16 cellular contexts compared by ENCODE assay signal in the genomic region with DNA sequence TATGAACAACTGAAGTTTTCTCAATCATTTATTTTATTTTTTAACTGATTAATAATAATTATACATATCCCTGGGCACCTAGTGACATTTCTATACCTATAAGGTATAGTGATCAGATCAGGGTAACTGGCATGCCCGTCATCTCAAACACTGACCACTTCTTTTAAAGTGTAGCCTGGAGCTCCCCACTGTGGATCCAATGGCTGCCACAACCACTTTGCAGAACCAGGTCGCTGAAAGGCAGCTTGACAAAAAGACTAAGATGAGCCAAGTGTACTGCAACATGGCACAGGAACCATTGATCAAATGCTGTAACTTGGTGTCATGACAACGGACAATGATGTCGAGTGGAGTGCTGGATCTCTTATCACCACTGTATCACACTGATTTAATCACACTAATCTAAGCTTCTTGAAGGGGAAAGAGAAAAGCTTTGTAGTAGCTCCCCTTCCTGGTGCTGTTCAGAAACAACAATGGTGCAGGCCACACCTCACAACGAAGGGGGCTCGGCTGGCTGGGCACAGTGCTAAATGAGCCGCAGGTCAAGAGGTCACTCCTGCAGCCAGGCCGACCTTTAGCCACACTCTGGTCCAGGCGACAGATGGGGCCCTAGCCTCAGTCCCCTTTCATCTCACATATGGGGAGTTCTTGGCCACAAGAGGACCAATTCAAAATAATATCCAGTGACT. TPM values are rescaled to one million over a fixed set of nuclear protein-coding genes. Genes with fewer than 3 reads are reported as not detected.
DNase-seq lines count a peak whose midpoint lies in the region; ATAC-seq, FAIRE-seq and TF ChIP-seq lines count a peak whose summit lies in the region.
"Had no signal": no experiment of that assay in that cellular context is flagged by ENCODE, and none has a peak within 500 bp of the region (broad histone marks: within the 10 kb centered on the region; RNA-seq: fewer than 3 reads in every experiment).

No MANE protein-coding gene starts in this region.

- WGBS in HepG2 (ENCODE audit: low lambda C conversion rate): 21% methylated on average over 8 of the region's 9 CpGs
- 51% methylated on average over 5 of the region's 9 CpGs for WGBS in right lobe of liver (ENCODE audit: insufficient coverage, low coverage, low lambda C conversion rate, missing lambda C conversion rate)

- H3K9me3 ChIP-seq in HepG2 (ENCODE audit: low read length): no peaks in the 10 kb centered on the region
- H3K9me3 ChIP-seq in right lobe of liver: no peaks in the 10 kb centered on the region
- H3K9me3 ChIP-seq: mucosa of descending colon, thoracic aorta had no signal

- CTCF ChIA-PET in HepG2 (lab: Yijun Ruan, JAX; ENCODE audit: low intra/inter-chr PET ratio, low total read pairs): interaction anchor here (0.8 kb wide), 1 partner anchor 57 kb away, joined by 3 read pairs; no protein-coding TSS in a partner anchor

- H3K4me2 ChIP-seq in HepG2 (ENCODE audit: low read depth, low read length): peak overlapping the region; percentile 64

- TF ChIP-seq RAD21 in HepG2 (CRISPR knock-in tag; IDR thresholded peaks at IDR 0.05): no peak

- H2AFZ ChIP-seq in HepG2 (ENCODE audit: low read length): no peak overlapping the region

- H3K79me2 ChIP-seq in HepG2 (ENCODE audit: insufficient read depth, low read length): peaks cover 19% of the 10 kb centered on the region

- DNase-seq in HepG2 (ENCODE audit: low spot score): peak; percentile 77
- no peak for DNase-seq in right lobe of liver
- DNase-seq in SHP77 treated with DMSO at 0.1 percent for 48 hours (lab: John Stamatoyannopoulos, UW): peak; percentile 18
- DNase-seq in left cardiac atrium: no peak
- DNase-seq in posterior cingulate gyrus: no peak
- DNase-seq in GM19240 (ENCODE audit: insufficient read length, low spot score): no peak
- no peak for DNase-seq in activated T-cell treated with anti-CD3 and anti-CD28 coated beads for 4 hours
- DNase-seq: activated gamma-delta T cell treated with Interleukin-2 at 50 U/mL for 16 hours, mucosa of descending colon had no signal

- in situ Hi-C loops in HepG2 (cut with HindIII; ENCODE audit: extremely low pct_ligation_motif_present, low pct_unique_long_range_greater_than_20kb): loop anchor here (5.0 kb wide), 1 partner anchor 56 kb away; no protein-coding TSS in a partner anchor

- H3K4me3 ChIP-seq in HepG2 (replicated peaks in 1 of 3; ENCODE audit: insufficient read depth in 1 of 3, low read depth in 2 of 3, low read length in 3 of 3) (peak overlapping the region in 1 of 3 experiments; percentile 14; a peak in 2 of 6 replicates), right lobe of liver (no peak overlapping the region)
- H3K4me3 ChIP-seq: mucosa of descending colon, thoracic aorta had no signal

- H3K36me3 ChIP-seq in HepG2 (replicated peaks in 1 of 2; ENCODE audit: control insufficient read depth in 1 of 2, insufficient read depth in 2 of 2, low read length in 2 of 2): no peaks in the 10 kb centered on the region
- no peaks in the 10 kb centered on the region for H3K36me3 ChIP-seq in right lobe of liver
- H3K36me3 ChIP-seq: thoracic aorta had no signal

- no peaks in the 10 kb centered on the region for H4K20me1 ChIP-seq in HepG2 (ENCODE audit: insufficient read depth, low read length)

- H3K27me3 ChIP-seq in HepG2 (ENCODE audit: control insufficient read depth in 1 of 2, insufficient read depth in 2 of 2, low read length in 2 of 2) (no peaks in the 10 kb centered on the region), right lobe of liver (no peaks in the 10 kb centered on the region)

- BruUV-seq in HepG2 (replicated peaks; lab: Mats Ljungman, UMichigan): no TSS peak

- POLR2A ChIA-PET in HepG2 (lab: Yijun Ruan, JAX): interaction anchor here (1.7 kb wide), 1 partner anchor 11 kb away, joined by 7 read pairs; no protein-coding TSS in a partner anchor

- peak; percentile 47 for FAIRE-seq in HepG2 (lab: Jason Lieb, UNC)
- FAIRE-seq: frontal cortex, GM18507, islet of Langerhans had no signal

- TF ChIP-seq EP300 in HepG2 (IDR thresholded peaks at IDR 0.05; ENCODE audit: low read depth in 2 of 2, low read length in 2 of 2) (peak in 1 of 2 experiments; percentile 55; a peak in 1 of 4 replicates), HepG2 (CRISPR knock-in tag; IDR thresholded peaks at IDR 0.05; ENCODE audit: borderline replicate concordance) (no peak)

- TF ChIP-seq POLR2A in HepG2 (IDR thresholded peaks at IDR 0.05; ENCODE audit: insufficient read depth in 1 of 2, low read depth in 2 of 2, low read length in 2 of 2): no peak
- no peak for TF ChIP-seq POLR2A in right lobe of liver (IDR thresholded peaks at IDR 0.05)

- intact Hi-C loops in HepG2 (cut with micrococcal nuclease; ENCODE audit: unreplicated experiment): no loop called here
- intact Hi-C loops in right lobe of liver (cut with DNase I): no loop called here
- intact Hi-C loops in left cardiac atrium (cut with DNase I): loop anchor here in 1 of 2 donors (2.0 kb wide), 1 partner anchor 61 kb away; no protein-coding TSS in a partner anchor
- intact Hi-C loops in posterior cingulate gyrus (cut with DNase I): no loop called here

- H3K9ac ChIP-seq in HepG2 (ENCODE audit: insufficient read depth, low read depth, low read length): no peak overlapping the region

- H3K27ac ChIP-seq in HepG2 (ENCODE audit: extremely low read length, insufficient read depth, low read length) (peak overlapping the region; percentile 51), right lobe of liver (no peak overlapping the region)
- H3K27ac ChIP-seq: HL-60, thoracic aorta had no signal

- peak; percentile 46 for TF ChIP-seq CTCF in HepG2 (CRISPR knock-in tag; IDR thresholded peaks at IDR 0.05)
- TF ChIP-seq CTCF in right lobe of liver (IDR thresholded peaks at IDR 0.05): no peak

- peaks cover 41% of the 10 kb centered on the region for H3K4me1 ChIP-seq in HepG2 (ENCODE audit: insufficient read depth, low read length)
- H3K4me1 ChIP-seq in right lobe of liver: no peaks in the 10 kb centered on the region

- peak; percentile 79 for ATAC-seq in HepG2
- ATAC-seq in right lobe of liver: no peak
- peak; percentile 16 to 64 for ATAC-seq in left cardiac atrium
- ATAC-seq in HG02623 (IDR thresholded peaks at IDR 0.05; ENCODE audit: unreplicated experiment): no peak
- ATAC-seq: HCT116, mucosa of descending colon had no signal

TF ChIP-seq in HepG2, 621 proteins besides CTCF, POLR2A, EP300 and RAD21 (continues in another document):
- TF ChIP-seq U2AF2 (IDR thresholded peaks at IDR 0.05; ENCODE audit: low read depth, low read length) (no peak), RAD51 (IDR thresholded peaks at IDR 0.05; ENCODE audit: borderline replicate concordance) (no peak), ZNF619 (CRISPR knock-in tag; IDR thresholded peaks at IDR 0.05) (no peak), RFXAP (CRISPR knock-in tag; IDR thresholded peaks at IDR 0.05; ENCODE audit: borderline replicate concordance) (no peak), DDIT3 (CRISPR knock-in tag; IDR thresholded peaks at IDR 0.05) (no peak), SPEN (CRISPR knock-in tag; IDR thresholded peaks at IDR 0.05; ENCODE audit: low read depth) (0 out of 2 replicates have a peak, but pooled peaks have one; percentile 16), ZBTB21 (CRISPR knock-in tag; IDR thresholded peaks at IDR 0.05) (no peak), ETV6 (CRISPR knock-in tag; conservative IDR thresholded peaks at IDR 0.05) (no peak), TCF7 (IDR thresholded peaks at IDR 0.05; ENCODE audit: low read depth) (peak; percentile 76), KDM4B (CRISPR knock-in tag; IDR thresholded peaks at IDR 0.05) (no peak), STAG1 (CRISPR knock-in tag; IDR thresholded peaks at IDR 0.05) (peak; percentile 44)
- TF ChIP-seq, protein P1, sequence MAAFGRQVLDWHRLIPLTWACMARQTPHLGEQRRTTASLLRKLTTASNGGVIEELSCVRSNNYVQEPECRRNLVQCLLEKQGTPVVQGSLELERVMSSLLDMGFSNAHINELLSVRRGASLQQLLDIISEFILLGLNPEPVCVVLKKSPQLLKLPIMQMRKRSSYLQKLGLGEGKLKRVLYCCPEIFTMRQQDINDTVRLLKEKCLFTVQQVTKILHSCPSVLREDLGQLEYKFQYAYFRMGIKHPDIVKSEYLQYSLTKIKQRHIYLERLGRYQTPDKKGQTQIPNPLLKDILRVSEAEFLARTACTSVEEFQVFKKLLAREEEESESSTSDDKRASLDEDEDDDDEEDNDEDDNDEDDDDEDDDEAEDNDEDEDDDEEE (CRISPR knock-in tag; IDR thresholded peaks at IDR 0.05): no peak

RNA-seq across cellular contexts. Expression of gene TNFRSF19, which starts 2.3 kb away (rescaled TPM):
- total RNA-seq in HepG2 (2016; rRNA removed; fragmentation: Illumina TruSeq; extraction: Trizol) (47.7 and 77.7 TPM in 2 replicates), right lobe of liver (under 1 TPM in 5 of 6 experiments, not detected in 1; 0.06 to 0.37 (median 0.29) TPM), left cardiac atrium (10 to 100 TPM; 35.6 to 45.7 TPM)
- total RNA-seq in HepG2 (2016; cell fraction: cytosol; rRNA removed; fragmentation: Illumina TruSeq; extraction: Trizol; ENCODE audit: low read depth): 7.7 and 8.2 TPM in 2 replicates
- total RNA-seq in HepG2 (2016; cell fraction: insoluble cytoplasmic fraction; rRNA removed; fragmentation: Illumina TruSeq; extraction: Trizol): 48.1 and 76.8 TPM in 2 replicates
- 25.2 and 27.9 TPM in 2 replicates for total RNA-seq in HepG2 (2016; cell fraction: membrane; rRNA removed; fragmentation: Illumina TruSeq; extraction: Trizol)
- 84.2 and 94.2 TPM in 2 replicates for total RNA-seq in HepG2 (2016; cell fraction: nucleus; rRNA removed; fragmentation: Illumina TruSeq; extraction: Trizol)
- polyA plus RNA-seq in HepG2 (2011; rRNA removed): 38.9 and 75.3 TPM in 2 replicates
- polyA plus RNA-seq in HepG2 (2011; cell fraction: cytosol; rRNA removed): 37.4 and 45.8 TPM in 2 replicates
- 30.8 and 50.6 TPM in 2 replicates for polyA plus RNA-seq in HepG2 (2011; cell fraction: nucleus; rRNA removed)
- polyA plus RNA-seq in HepG2 (2012): 25.9 and 27.9 TPM in 2 replicates
- polyA plus RNA-seq in HepG2 (2016; cell fraction: cytosol; fragmentation: Illumina TruSeq; extraction: Trizol; ENCODE audit: low read depth): 2.9 TPM in 2 replicates
- polyA plus RNA-seq in HepG2 (2016; cell fraction: insoluble cytoplasmic fraction; fragmentation: Illumina TruSeq; extraction: Trizol; ENCODE audit: low read depth): 35.7 and 36.2 TPM in 2 replicates
- 9.9 and 10.1 TPM in 2 replicates for polyA plus RNA-seq in HepG2 (2016; cell fraction: membrane; fragmentation: Illumina TruSeq; extraction: Trizol; ENCODE audit: low read depth)
- polyA plus RNA-seq in HepG2 (2016; cell fraction: nucleus; fragmentation: Illumina TruSeq; extraction: Trizol; ENCODE audit: insufficient read depth, low read depth): 95.3 and 95.9 TPM in 2 replicates
- 0.05 and 162 TPM in 2 replicates for polyA minus RNA-seq in HepG2 (2011; rRNA and poly(A)+ RNA removed; ENCODE audit: low replicate concordance)
- polyA minus RNA-seq in HepG2 (2011; cell fraction: cytosol; rRNA and poly(A)+ RNA removed): 40.8 and 64.9 TPM in 2 replicates
- polyA minus RNA-seq in HepG2 (2011; cell fraction: nucleus; rRNA and poly(A)+ RNA removed): 47.0 and 73.8 TPM in 2 replicates

Comparison
In these comparisons a context has a peak if more than half of its experiments do, and no peak if none do; other contexts are left out.
1. ATAC-seq: peak in HepG2 (single experiment) and left cardiac atrium (2 of 2); none in right lobe of liver (0 of 4) and HG02623 (single experiment).
2. DNase-seq: peak in HepG2 (single experiment) and SHP77 treated with DMSO at 0.1 percent for 48 hours (single experiment); none in right lobe of liver (0 of 3), left cardiac atrium (single experiment), posterior cingulate gyrus (0 of 10), GM19240 (single experiment) and activated T-cell treated with anti-CD3 and anti-CD28 coated beads for 4 hours (single experiment).
3. RNA of gene TNFRSF19, which starts 2.3 kb away (total RNA-seq): 7.7 to 94.2 TPM in HepG2 and 35.6 to 45.7 TPM in left cardiac atrium; 0.06 to 0.37 TPM in right lobe of liver; every median in the first group is over 4 times any median in the second.